ENCODE assay signal across 8 cellular contexts in the genomic region with DNA sequence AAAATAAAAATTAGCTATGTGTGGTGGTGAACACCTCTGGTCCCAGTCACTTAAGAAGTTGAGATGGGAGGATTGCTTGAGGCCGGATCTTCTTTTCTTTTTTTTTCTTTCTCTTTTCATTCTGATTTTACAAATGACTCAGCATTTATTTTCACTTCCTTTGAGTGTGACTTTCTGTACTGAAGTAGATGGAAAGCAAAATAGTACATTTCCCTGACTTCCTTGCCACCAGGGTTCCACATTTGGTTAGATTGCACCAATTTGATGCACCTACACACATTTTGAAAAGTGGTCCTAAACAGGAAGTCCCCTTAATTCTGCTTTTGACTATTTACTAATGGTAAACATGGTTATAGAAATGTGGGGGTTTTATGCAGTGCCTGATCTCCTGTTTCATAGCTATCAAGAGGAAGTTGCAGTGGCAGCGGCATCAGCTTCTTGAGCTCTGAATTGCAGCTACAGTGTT. TPM values are rescaled to one million over a fixed set of nuclear protein-coding genes. Genes with fewer than 3 reads are reported as not detected.
DNase-seq lines count a peak whose midpoint lies in the region; ATAC-seq and TF ChIP-seq lines count a peak whose summit lies in the region.

No MANE protein-coding gene starts in this region.

- no peak for TF ChIP-seq CTCF in upper lobe of right lung (IDR thresholded peaks at IDR 0.05)
- TF ChIP-seq CTCF in uterus (IDR thresholded peaks at IDR 0.05), result no peak

- DNase-seq in DMS53 treated with DMSO at 0.1 percent for 48 hours (lab: John Stamatoyannopoulos, UW; ENCODE audit: unreplicated experiment), result peak; percentile 13
- DNase-seq in activated CD8-positive, alpha-beta T cell treated with anti-CD3 and anti-CD28 coated beads, Interleukin-2, amount 10 ng/mL, durations not matched to agents 7 days and 5 days, result peak; percentile 46
- DNase-seq in upper lobe of right lung, result no peak
- DNase-seq in GOT3 (lab: John Stamatoyannopoulos, UW), result no peak
- DNase-seq in NCI-H345 (lab: John Stamatoyannopoulos, UW), result no peak
- DNase-seq in uterus, result no peak

- H3K4me1 ChIP-seq in upper lobe of right lung (no peaks in the 10 kb centered on the region), uterus (no peaks in the 10 kb centered on the region)

- no peaks in the 10 kb centered on the region for H3K9me3 ChIP-seq in upper lobe of right lung
- H3K9me3 ChIP-seq in uterus, result no peaks in the 10 kb centered on the region

- peaks cover 10% of the 10 kb centered on the region for H3K27me3 Mint-ChIP-seq in activated CD8-positive, alpha-beta T cell treated with anti-CD3 and anti-CD28 coated beads, Interleukin-2, amount 10 ng/mL, durations not matched to agents 7 days and 5 days (ENCODE audit: low read depth)

- no peak overlapping the region for H3K27ac ChIP-seq in upper lobe of right lung
- no peak overlapping the region for H3K27ac ChIP-seq in uterus

- POLR2A ChIA-PET in activated CD8-positive, alpha-beta T cell treated with anti-CD3 and anti-CD28 coated beads, Interleukin-2, amount 10 ng/mL, durations not matched to agents 7 days and 5 days (lab: Charles Lee), result interaction anchor here (0.6 to 7.0 kb wide), 5 partner anchors 13 to 1012 kb away, joined by 3 to 71 read pairs (median 4); a partner anchor contains a TSS

- H3K27me3 ChIP-seq in upper lobe of right lung, result no peaks in the 10 kb centered on the region
- H3K27me3 ChIP-seq in uterus, result no peaks in the 10 kb centered on the region

- no peaks in the 10 kb centered on the region for H3K9me3 Mint-ChIP-seq in activated CD8-positive, alpha-beta T cell treated with anti-CD3 and anti-CD28 coated beads, Interleukin-2, amount 10 ng/mL, durations not matched to agents 7 days and 5 days (ENCODE audit: insufficient read depth)

- peaks cover 3% of the 10 kb centered on the region for H3K36me3 Mint-ChIP-seq in activated CD8-positive, alpha-beta T cell treated with anti-CD3 and anti-CD28 coated beads, Interleukin-2, amount 10 ng/mL, durations not matched to agents 7 days and 5 days (ENCODE audit: low read depth)

- CTCF ChIA-PET in activated CD8-positive, alpha-beta T cell treated with anti-CD3 and anti-CD28 coated beads, Interleukin-2, amount 10 ng/mL, durations not matched to agents 7 days and 5 days (lab: Charles Lee), result interaction anchor here (0.7 to 4.8 kb wide), 11 partner anchors 9 to 84 kb away, joined by 3 to 41 read pairs (median 4); a partner anchor contains a TSS

- H3K36me3 ChIP-seq in upper lobe of right lung (no peaks in the 10 kb centered on the region), uterus (no peaks in the 10 kb centered on the region)

- H3K4me3 ChIP-seq in upper lobe of right lung, result peak overlapping the region; percentile 11
- no peak overlapping the region for H3K4me3 ChIP-seq in uterus

- TF ChIP-seq POLR2A in uterus (IDR thresholded peaks at IDR 0.05), result no peak

- peak overlapping the region; percentile 46 for H3K4me3 Mint-ChIP-seq in activated CD8-positive, alpha-beta T cell treated with anti-CD3 and anti-CD28 coated beads, Interleukin-2, amount 10 ng/mL, durations not matched to agents 7 days and 5 days

- ATAC-seq in GM19452 (IDR thresholded peaks at IDR 0.05; ENCODE audit: unreplicated experiment) (peak; percentile 93), HG03378 (IDR thresholded peaks at IDR 0.05; ENCODE audit: unreplicated experiment) (peak; percentile 95), upper lobe of right lung (no peak)
- peak; percentile 75 for ATAC-seq in activated CD8-positive, alpha-beta T cell treated with anti-CD3 and anti-CD28 coated beads, Interleukin-2, amount 10 ng/mL, durations not matched to agents 7 days and 5 days

- peaks cover 17% of the 10 kb centered on the region for H3K4me1 Mint-ChIP-seq in activated CD8-positive, alpha-beta T cell treated with anti-CD3 and anti-CD28 coated beads, Interleukin-2, amount 10 ng/mL, durations not matched to agents 7 days and 5 days (ENCODE audit: low read depth)

- H3K27ac Mint-ChIP-seq in activated CD8-positive, alpha-beta T cell treated with anti-CD3 and anti-CD28 coated beads, Interleukin-2, amount 10 ng/mL, durations not matched to agents 7 days and 5 days, result peak overlapping the region; percentile 79

- intact Hi-C loops in upper lobe of right lung (cut with DNase I) (no loop called here), uterus (cut with DNase I; ENCODE audit: low total_unique reads) (no loop called here)

RNA-seq across cellular contexts. Expression of a gene that starts 13.0 kb away (rescaled TPM):
- total RNA-seq in activated CD8-positive, alpha-beta T cell treated with anti-CD3 and anti-CD28 coated beads, Interleukin-2, amount 10 ng/mL, durations not matched to agents 7 days and 5 days, result 10 to 100 TPM; 35.9 to 36.1 TPM
- total RNA-seq in upper lobe of right lung, result 33.1 TPM
- total RNA-seq in uterus, result 10 to 100 TPM; 35.6 to 75.9 (median 41.9) TPM

RNA-seq across cellular contexts. Expression of a gene that starts 35.3 kb away (rescaled TPM):
- not detected for total RNA-seq in activated CD8-positive, alpha-beta T cell treated with anti-CD3 and anti-CD28 coated beads, Interleukin-2, amount 10 ng/mL, durations not matched to agents 7 days and 5 days
- total RNA-seq in upper lobe of right lung (171 TPM), uterus (1 to 10 TPM in 1 of 4 donors, not detected in 3; 7.7 TPM)

Comparison
In these comparisons a context has a peak if more than half of its experiments do, and no peak if none do; other contexts are left out.
1. DNase-seq: peak in DMS53 treated with DMSO at 0.1 percent for 48 hours (single experiment) and activated CD8-positive, alpha-beta T cell treated with anti-CD3 and anti-CD28 coated beads, Interleukin-2, amount 10 ng/mL, durations not matched to agents 7 days and 5 days (single experiment); none in upper lobe of right lung (single experiment), GOT3 (single experiment), NCI-H345 (single experiment) and uterus (0 of 2).
2. RNA of a gene that starts 35.3 kb away (total RNA-seq): 171 TPM in upper lobe of right lung (single experiment); 7.7 TPM in uterus and not detected in activated CD8-positive, alpha-beta T cell treated with anti-CD3 and anti-CD28 coated beads, Interleukin-2, amount 10 ng/mL, durations not matched to agents 7 days and 5 days; every median in the first group is over 10 times any median in the second.